Comparison of ENCODE assay signal across 6 cellular contexts in genomic region chr2:96067098-96067660, GRCh38. TPM values are rescaled to one million over a fixed set of nuclear protein-coding genes. Genes with fewer than 3 reads are reported as not detected.
"Had no signal": no experiment of that assay in that cellular context is flagged by ENCODE, and none has a peak within 500 bp of the region (broad histone marks: within the 10 kb centered on the region; RNA-seq: fewer than 3 reads in every experiment).

No MANE protein-coding gene starts in this region.

RNA-seq across cellular contexts. Expression of gene GPAT2, which starts 32.5 kb away (rescaled TPM):
- total RNA-seq: HT1080, LHCN-M2, MCF 10A, OCI-LY7, PC-3, SJSA1 had no signal

RNA-seq across cellular contexts. Expression of gene ADRA2B, which starts 49.2 kb away (rescaled TPM):
- total RNA-seq: HT1080, LHCN-M2, MCF 10A, PC-3, SJSA1 had no signal
